In genomic region chr2:218272531-218273212, GRCh38 we compare ENCODE assay signal across 8 cellular contexts. TPM values are rescaled to one million over a fixed set of nuclear protein-coding genes. Genes with fewer than 3 reads are reported as not detected.
DNase-seq lines count a peak whose midpoint lies in the region; ATAC-seq and TF ChIP-seq lines count a peak whose summit lies in the region.

No MANE protein-coding gene starts in this region.

- peak in 1 of 3 donors; percentile 42 for TF ChIP-seq CTCF in lower leg skin (IDR thresholded peaks at IDR 0.05)

- ATAC-seq in HG03108 (IDR thresholded peaks at IDR 0.05; ENCODE audit: unreplicated experiment) (peak; percentile 20), HG02642 (IDR thresholded peaks at IDR 0.05; ENCODE audit: poor library complexity, unreplicated experiment) (no peak)

- DNase-seq in DMS53 treated with DMSO at 0.1 percent for 48 hours (lab: John Stamatoyannopoulos, UW; ENCODE audit: unreplicated experiment) (peak; percentile 30), NCI-H510A (lab: John Stamatoyannopoulos, UW) (peak; percentile 57), lower leg skin (ENCODE audit: low spot score in 2 of 2) (peak; percentile 96 to 98)
- peak; percentile 76 to 78 for DNase-seq in activated CD4-positive, alpha-beta T cell treated with anti-CD3 and anti-CD28 coated beads for 4 hours
- DNase-seq in stimulated activated CD4-positive, alpha-beta T cell treated with anti-CD3 and anti-CD28 coated beads, Interleukin-4, amount 100 ng/mL, for 4 hours = peak; percentile 68 to 75

- 11 to 13% methylated on average over 18 of the region's 18 CpGs for WGBS in lower leg skin, 2 donors

- H3K4me3 ChIP-seq in lower leg skin (ENCODE audit: low read depth, poor library complexity, severe bottlenecking) = no peak overlapping the region

- H3K27ac ChIP-seq in cingulate gyrus (ENCODE audit: low read depth, low read length) = peak overlapping the region; percentile 72

- TF ChIP-seq POLR2A in lower leg skin (IDR thresholded peaks at IDR 0.05) = no peak

- intact Hi-C loops in lower leg skin (cut with DNase I; ENCODE audit: low total_unique reads) = loop anchor here (10.0 kb wide), 1 partner anchor 122 kb away; the partner anchor contains the start of gene CTDSP1

RNA-seq across cellular contexts. Expression of gene PNKD, which starts 2.4 kb away (rescaled TPM):
- 10 to 100 TPM; 26.6 to 60.6 (median 43.3) TPM for total RNA-seq in lower leg skin

RNA-seq across cellular contexts. Expression of gene AAMP, which starts 2.7 kb away (rescaled TPM):
- 100 to 1,000 TPM; 142 to 171 (median 151) TPM for total RNA-seq in lower leg skin

RNA-seq across cellular contexts. Expression of gene GPBAR1, which starts 11.9 kb away (rescaled TPM):
- total RNA-seq in lower leg skin = 1 to 10 TPM in 3 of 4 donors, under 1 TPM in 1; 0.34 to 1.7 (median 1.4) TPM

RNA-seq across cellular contexts. Expression of gene TMBIM1, which starts 19.6 kb away (rescaled TPM):
- total RNA-seq in lower leg skin = 100 to 1,000 TPM; 205 to 318 (median 287) TPM

RNA-seq across cellular contexts. Expression of gene ARPC2, which starts 55.7 kb away (rescaled TPM):
- total RNA-seq in lower leg skin = 100 to 1,000 TPM; 233 to 344 (median 300) TPM

Comparison
In these comparisons a context has a peak if more than half of its experiments do, and no peak if none do; other contexts are left out.
1. DNase-seq: peak in every context shown above with its lines; median percentile 97 in lower leg skin; 77 in activated CD4-positive, alpha-beta T cell treated with anti-CD3 and anti-CD28 coated beads for 4 hours; 72 in stimulated activated CD4-positive, alpha-beta T cell treated with anti-CD3 and anti-CD28 coated beads, Interleukin-4, amount 100 ng/mL, for 4 hours; 57 in NCI-H510A; 30 in DMS53 treated with DMSO at 0.1 percent for 48 hours.